ENCODE assay signal across 15 cellular contexts in the genomic region with DNA sequence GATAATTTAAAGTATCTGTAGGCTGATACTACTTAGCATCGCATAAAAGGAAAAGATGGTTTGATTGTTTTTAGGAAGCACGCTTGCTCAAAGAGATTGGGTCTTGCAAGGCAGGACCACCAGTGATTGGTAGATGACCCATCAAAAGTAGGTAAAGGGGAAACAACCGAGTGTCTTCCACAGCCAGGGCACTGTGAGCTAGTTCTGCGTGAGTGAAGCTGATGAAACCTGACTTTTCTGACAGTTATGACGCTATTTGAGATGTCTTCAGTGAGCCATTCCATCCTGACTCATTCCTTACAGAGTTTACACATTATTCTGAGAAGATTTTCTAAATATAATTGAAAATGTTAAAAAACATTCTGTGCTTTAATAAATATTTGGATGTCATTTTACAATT. TPM values are rescaled to one million over a fixed set of nuclear protein-coding genes. Genes with fewer than 3 reads are reported as not detected.
A peak's percentile ranks its signal among the peaks of the same experiment; 100 is the strongest.
DNase-seq lines count a peak whose midpoint lies in the region; ATAC-seq lines count a peak whose summit lies in the region.
"Had no signal": no experiment of that assay in that cellular context is flagged by ENCODE, and none has a peak within 500 bp of the region (broad histone marks: within the 10 kb centered on the region; RNA-seq: fewer than 3 reads in every experiment).

No MANE protein-coding gene starts in this region.

- no peak overlapping the region for H2BK5ac ChIP-seq in trophoblast cell (ENCODE audit: low read depth, low read length, poor library complexity)

- no peak overlapping the region for H4K8ac ChIP-seq in trophoblast cell (ENCODE audit: low read depth, low read length)

- no peaks in the 10 kb centered on the region for H3K79me1 ChIP-seq in trophoblast cell (ENCODE audit: low read length)

- H3K27ac ChIP-seq in trophoblast cell (ENCODE audit: low read depth, low read length): no peak overlapping the region
- no peak overlapping the region for H3K27ac ChIP-seq in effector memory CD4-positive, alpha-beta T cell (ENCODE audit: insufficient read depth, low read length, poor library complexity, severe bottlenecking)
- H3K27ac ChIP-seq: HL-60, psoas muscle, testis had no signal

- no peaks in the 10 kb centered on the region for H3K27me3 ChIP-seq in trophoblast cell (ENCODE audit: insufficient read depth, low read length)
- H3K27me3 ChIP-seq in effector memory CD4-positive, alpha-beta T cell (replicated peaks; ENCODE audit: control insufficient read depth, insufficient read depth, low read length, poor library complexity, severe bottlenecking): no peaks in the 10 kb centered on the region
- H3K27me3 ChIP-seq: testis had no signal

- ATAC-seq in GM18909 (IDR thresholded peaks at IDR 0.05; ENCODE audit: poor library complexity, unreplicated experiment) (peak; percentile 52), HG02642 (IDR thresholded peaks at IDR 0.05; ENCODE audit: poor library complexity, unreplicated experiment) (peak; percentile 43), HG03565 (IDR thresholded peaks at IDR 0.05; ENCODE audit: unreplicated experiment) (peak; percentile 83)
- ATAC-seq: psoas muscle, T-helper 17 cell had no signal

- H3K4me3 ChIP-seq in trophoblast cell (ENCODE audit: low read depth, low read length): no peak overlapping the region
- H3K4me3 ChIP-seq in effector memory CD4-positive, alpha-beta T cell (ENCODE audit: insufficient read depth, low read depth, low read length, poor library complexity, severe bottlenecking): no peak overlapping the region
- H3K4me3 ChIP-seq: psoas muscle, testis had no signal

- H3K18ac ChIP-seq in trophoblast cell (ENCODE audit: low read length): no peak overlapping the region

- peak overlapping the region; percentile 34 for H3K4ac ChIP-seq in trophoblast cell (ENCODE audit: low read depth, low read length)

- no peak overlapping the region for H3K4me2 ChIP-seq in trophoblast cell (ENCODE audit: low read length)

- no peak overlapping the region for H4K91ac ChIP-seq in trophoblast cell (ENCODE audit: low read depth, low read length)

- no peak overlapping the region for H3K9ac ChIP-seq in trophoblast cell (ENCODE audit: low read length)

- peaks cover 1 to 2% of the 10 kb centered on the region in 2 experiments for H3K4me1 ChIP-seq in trophoblast cell (ENCODE audit: control insufficient read depth in 1 of 2, insufficient read depth in 2 of 2, low read length in 2 of 2)
- no peaks in the 10 kb centered on the region for H3K4me1 ChIP-seq in effector memory CD4-positive, alpha-beta T cell (ENCODE audit: control insufficient read depth, insufficient read depth, low read length, poor library complexity, severe bottlenecking)
- H3K4me1 ChIP-seq: psoas muscle, testis had no signal

- no peak overlapping the region for H3K14ac ChIP-seq in trophoblast cell (ENCODE audit: low read length)

- no peaks in the 10 kb centered on the region for H3K9me3 ChIP-seq in trophoblast cell (ENCODE audit: insufficient read depth, low read depth, low read length)
- no peaks in the 10 kb centered on the region for H3K9me3 ChIP-seq in effector memory CD4-positive, alpha-beta T cell (ENCODE audit: control insufficient read depth, low read length)
- H3K9me3 ChIP-seq: psoas muscle, testis had no signal

- no CpG with 5 or more reads among the region's 5 CpGs for WGBS in trophoblast cell (ENCODE audit: extremely low coverage, insufficient coverage, insufficient read length)

- H3K36me3 ChIP-seq in trophoblast cell (ENCODE audit: control insufficient read depth in 1 of 2, insufficient read depth in 2 of 2, low read length in 2 of 2): peaks cover 2 to 3% of the 10 kb centered on the region in 2 experiments
- H3K36me3 ChIP-seq in effector memory CD4-positive, alpha-beta T cell (ENCODE audit: control insufficient read depth, insufficient read depth, low read length): no peaks in the 10 kb centered on the region

- H4K12ac ChIP-seq in trophoblast cell (ENCODE audit: low read depth, low read length): no peak overlapping the region

- H2AFZ ChIP-seq in trophoblast cell (ENCODE audit: insufficient read depth, low read length, poor library complexity): no peak overlapping the region

- H2BK120ac ChIP-seq in trophoblast cell (ENCODE audit: insufficient read depth, low read length, poor library complexity): no peak overlapping the region

- H2BK12ac ChIP-seq in trophoblast cell (ENCODE audit: low read length): no peak overlapping the region

- DNase-seq in trophoblast cell (peak in 1 of 2 donors; percentile 39), NCI-H1105 (lab: John Stamatoyannopoulos, UW) (no peak), NCI-H2029 (lab: John Stamatoyannopoulos, UW) (no peak), pons (ENCODE audit: low spot score) (no peak)
- no peak for DNase-seq in effector memory CD4-positive, alpha-beta T cell
- DNase-seq: anterior cingulate cortex, mesenchymal stem cell, NCI-H1694 treated with DMSO at 0.1 percent for 48 hours, psoas muscle, T-helper 17 cell, testis had no signal

- H3K79me2 ChIP-seq in trophoblast cell (ENCODE audit: control insufficient read depth, insufficient read depth, low read length, poor library complexity): peaks cover 7% of the 10 kb centered on the region

- H3K23ac ChIP-seq in trophoblast cell (ENCODE audit: low read length): no peak overlapping the region

- no peak overlapping the region for H2AK5ac ChIP-seq in trophoblast cell (ENCODE audit: low read length)

RNA-seq across cellular contexts. Expression of a gene that starts 49.7 kb away (rescaled TPM):
- polyA plus RNA-seq in trophoblast cell (2013): 550 and 590 TPM in 2 replicates
